1 cellular context compared by ENCODE assay signal in the genomic region with DNA sequence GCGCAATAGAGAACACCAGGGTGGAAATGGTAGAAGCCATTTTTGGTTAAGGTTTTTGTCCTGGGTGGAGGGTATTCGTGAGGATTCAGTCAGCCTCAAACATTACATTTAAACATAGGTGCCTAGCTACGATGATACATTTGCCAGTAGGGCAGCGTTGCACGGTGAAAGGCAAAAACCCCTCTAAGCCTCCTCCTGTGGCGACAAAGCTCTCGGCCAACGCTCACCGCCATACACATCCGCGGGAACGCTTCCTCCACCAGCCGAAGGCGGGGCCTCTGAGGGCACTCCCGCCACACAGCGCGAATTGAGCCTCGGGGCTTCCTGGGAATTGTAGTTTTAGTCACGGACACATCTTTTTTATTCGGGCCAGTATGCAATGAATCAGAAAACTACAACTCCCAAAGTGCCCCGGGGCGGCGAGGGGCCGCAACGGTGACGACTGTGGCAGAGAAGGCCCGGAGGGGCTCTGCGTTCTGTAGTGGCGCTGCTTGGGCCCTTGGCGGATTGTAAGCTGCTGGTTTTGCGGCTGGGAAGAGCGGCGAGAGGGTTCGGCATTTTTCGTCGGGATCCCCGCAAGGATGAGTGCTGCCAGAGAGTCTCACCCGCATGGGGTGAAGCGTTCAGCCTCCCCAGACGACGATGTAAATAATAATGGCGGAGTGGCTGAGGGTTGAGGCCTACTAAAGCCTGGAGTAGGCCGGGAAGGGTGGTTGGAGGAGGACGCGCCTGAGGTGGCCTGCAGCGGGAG.
A peak's percentile ranks its signal among the peaks of the same experiment; 100 is the strongest.
TF ChIP-seq lines count a peak whose summit lies in the region.

A gene (plus strand): TSS at position 450 of the 751 bp plus-strand sequence. CDS start 132 bp downstream, at position 582.

TF ChIP-seq in HepG2, 621 proteins besides CTCF, POLR2A, EP300 and RAD21 (continued from another document and continues in another):
- TF ChIP-seq, protein P1, sequence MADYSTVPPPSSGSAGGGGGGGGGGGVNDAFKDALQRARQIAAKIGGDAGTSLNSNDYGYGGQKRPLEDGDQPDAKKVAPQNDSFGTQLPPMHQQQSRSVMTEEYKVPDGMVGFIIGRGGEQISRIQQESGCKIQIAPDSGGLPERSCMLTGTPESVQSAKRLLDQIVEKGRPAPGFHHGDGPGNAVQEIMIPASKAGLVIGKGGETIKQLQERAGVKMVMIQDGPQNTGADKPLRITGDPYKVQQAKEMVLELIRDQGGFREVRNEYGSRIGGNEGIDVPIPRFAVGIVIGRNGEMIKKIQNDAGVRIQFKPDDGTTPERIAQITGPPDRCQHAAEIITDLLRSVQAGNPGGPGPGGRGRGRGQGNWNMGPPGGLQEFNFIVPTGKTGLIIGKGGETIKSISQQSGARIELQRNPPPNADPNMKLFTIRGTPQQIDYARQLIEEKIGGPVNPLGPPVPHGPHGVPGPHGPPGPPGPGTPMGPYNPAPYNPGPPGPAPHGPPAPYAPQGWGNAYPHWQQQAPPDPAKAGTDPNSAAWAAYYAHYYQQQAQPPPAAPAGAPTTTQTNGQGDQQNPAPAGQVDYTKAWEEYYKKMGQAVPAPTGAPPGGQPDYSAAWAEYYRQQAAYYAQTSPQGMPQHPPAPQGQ (CRISPR knock-in tag; IDR thresholded peaks at IDR 0.05; ENCODE audit: borderline replicate concordance), result no peak
- TF ChIP-seq ZNF879 (CRISPR knock-in tag; IDR thresholded peaks at IDR 0.05) (peak; percentile 80; the same call in 1 of the 2 replicates), REPIN1 (CRISPR knock-in tag; IDR thresholded peaks at IDR 0.05; ENCODE audit: borderline replicate concordance, low read depth) (no peak), ZNF253 (CRISPR knock-in tag; IDR thresholded peaks at IDR 0.05; ENCODE audit: borderline replicate concordance) (peak; percentile 80; the same call in 1 of the 2 replicates), ZNF768 (CRISPR knock-in tag; IDR thresholded peaks at IDR 0.05) (peak; percentile 51; the same call in 1 of the 2 replicates), MIXL1 (CRISPR knock-in tag; IDR thresholded peaks at IDR 0.05) (peak; percentile 10; the same call in 1 of the 2 replicates), NCOA2 (CRISPR knock-in tag; IDR thresholded peaks at IDR 0.05) (peak; percentile 7), RBM39 (IDR thresholded peaks at IDR 0.05; ENCODE audit: low read depth, low read length, poor library complexity, severe bottlenecking) (peak; percentile 88), GZF1 (CRISPR knock-in tag; IDR thresholded peaks at IDR 0.05) (no peak; the same call in 1 of the 2 replicates), CHD2 (IDR thresholded peaks at IDR 0.05; ENCODE audit: low read depth, low read length) (peak; percentile 77; the same call in 1 of the 2 replicates), KLF16 (CRISPR knock-in tag; IDR thresholded peaks at IDR 0.05) (peak in 1 of 2 experiments; percentile 65; a peak in 1 of 4 replicates), REL (CRISPR knock-in tag; conservative IDR thresholded peaks at IDR 0.05) (no peak), SIX1 (CRISPR knock-in tag; IDR thresholded peaks at IDR 0.05; ENCODE audit: borderline replicate concordance) (0 out of 2 replicates have a peak, but pooled peaks have one; percentile 24), SP1 (IDR thresholded peaks at IDR 0.05) (no peak), SP1 (CRISPR knock-in tag; IDR thresholded peaks at IDR 0.05) (no peak; the same call in 1 of the 2 replicates), ZNF75D (CRISPR knock-in tag; IDR thresholded peaks at IDR 0.05; ENCODE audit: borderline replicate concordance) (no peak), MIER3 (CRISPR knock-in tag; IDR thresholded peaks at IDR 0.05; ENCODE audit: borderline replicate concordance) (peak; percentile 65; the same call in 1 of the 2 replicates), POLR2AphosphoS2 (IDR thresholded peaks at IDR 0.05; ENCODE audit: low read depth, low read length) (peak; percentile 80; the same call in 1 of the 2 replicates), XRCC5 (optimal IDR thresholded peaks at IDR 0.05; ENCODE audit: low read length) (peak; percentile 36), RFXANK (CRISPR knock-in tag; IDR thresholded peaks at IDR 0.05) (no peak), PTBP1 (IDR thresholded peaks at IDR 0.05; ENCODE audit: low read depth, low read length, poor library complexity, severe bottlenecking) (no peak), KDM6A (CRISPR knock-in tag; IDR thresholded peaks at IDR 0.05; ENCODE audit: low read depth) (no peak), ETV5 (CRISPR knock-in tag; IDR thresholded peaks at IDR 0.05; ENCODE audit: borderline replicate concordance) (peak; percentile 23; the same call in 1 of the 2 replicates), ZNF496 (CRISPR knock-in tag; IDR thresholded peaks at IDR 0.05; ENCODE audit: insufficient replicate concordance) (no peak), BORCS8-MEF2B (CRISPR knock-in tag; IDR thresholded peaks at IDR 0.05) (peak; percentile 90), ZSCAN29 (CRISPR knock-in tag; conservative IDR thresholded peaks at IDR 0.05) (no peak; the same call in 1 of the 2 replicates), FOXO1 (CRISPR knock-in tag; IDR thresholded peaks at IDR 0.05) (peak; percentile 47; the same call in 1 of the 2 replicates), ZNF563 (CRISPR knock-in tag; IDR thresholded peaks at IDR 0.05) (0 out of 2 replicates have a peak, but pooled peaks have one; percentile 9), ATRX (CRISPR knock-in tag; IDR thresholded peaks at IDR 0.05; ENCODE audit: borderline replicate concordance) (no peak), CENPX (CRISPR knock-in tag; IDR thresholded peaks at IDR 0.05) (no peak)
- TF ChIP-seq, protein P2, sequence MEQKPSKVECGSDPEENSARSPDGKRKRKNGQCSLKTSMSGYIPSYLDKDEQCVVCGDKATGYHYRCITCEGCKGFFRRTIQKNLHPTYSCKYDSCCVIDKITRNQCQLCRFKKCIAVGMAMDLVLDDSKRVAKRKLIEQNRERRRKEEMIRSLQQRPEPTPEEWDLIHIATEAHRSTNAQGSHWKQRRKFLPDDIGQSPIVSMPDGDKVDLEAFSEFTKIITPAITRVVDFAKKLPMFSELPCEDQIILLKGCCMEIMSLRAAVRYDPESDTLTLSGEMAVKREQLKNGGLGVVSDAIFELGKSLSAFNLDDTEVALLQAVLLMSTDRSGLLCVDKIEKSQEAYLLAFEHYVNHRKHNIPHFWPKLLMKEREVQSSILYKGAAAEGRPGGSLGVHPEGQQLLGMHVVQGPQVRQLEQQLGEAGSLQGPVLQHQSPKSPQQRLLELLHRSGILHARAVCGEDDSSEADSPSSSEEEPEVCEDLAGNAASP (CRISPR knock-in tag; IDR thresholded peaks at IDR 0.05; ENCODE audit: borderline replicate concordance), result no peak
- TF ChIP-seq, protein P3, sequence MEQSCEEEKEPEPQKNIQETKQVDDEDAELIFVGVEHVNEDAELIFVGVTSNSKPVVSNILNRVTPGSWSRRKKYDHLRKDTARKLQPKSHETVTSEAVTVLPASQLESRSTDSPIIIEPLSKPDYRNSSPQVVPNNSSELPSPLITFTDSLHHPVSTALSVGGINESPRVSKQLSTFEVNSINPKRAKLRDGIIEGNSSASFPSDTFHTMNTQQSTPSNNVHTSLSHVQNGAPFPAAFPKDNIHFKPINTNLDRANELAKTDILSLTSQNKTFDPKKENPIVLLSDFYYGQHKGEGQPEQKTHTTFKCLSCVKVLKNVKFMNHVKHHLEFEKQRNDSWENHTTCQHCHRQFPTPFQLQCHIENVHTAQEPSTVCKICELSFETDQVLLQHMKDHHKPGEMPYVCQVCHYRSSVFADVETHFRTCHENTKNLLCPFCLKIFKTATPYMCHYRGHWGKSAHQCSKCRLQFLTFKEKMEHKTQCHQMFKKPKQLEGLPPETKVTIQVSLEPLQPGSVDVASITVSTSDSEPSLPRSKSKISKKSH (CRISPR knock-in tag; IDR thresholded peaks at IDR 0.05; ENCODE audit: borderline replicate concordance), result peak; percentile 90
- TF ChIP-seq, protein P4, sequence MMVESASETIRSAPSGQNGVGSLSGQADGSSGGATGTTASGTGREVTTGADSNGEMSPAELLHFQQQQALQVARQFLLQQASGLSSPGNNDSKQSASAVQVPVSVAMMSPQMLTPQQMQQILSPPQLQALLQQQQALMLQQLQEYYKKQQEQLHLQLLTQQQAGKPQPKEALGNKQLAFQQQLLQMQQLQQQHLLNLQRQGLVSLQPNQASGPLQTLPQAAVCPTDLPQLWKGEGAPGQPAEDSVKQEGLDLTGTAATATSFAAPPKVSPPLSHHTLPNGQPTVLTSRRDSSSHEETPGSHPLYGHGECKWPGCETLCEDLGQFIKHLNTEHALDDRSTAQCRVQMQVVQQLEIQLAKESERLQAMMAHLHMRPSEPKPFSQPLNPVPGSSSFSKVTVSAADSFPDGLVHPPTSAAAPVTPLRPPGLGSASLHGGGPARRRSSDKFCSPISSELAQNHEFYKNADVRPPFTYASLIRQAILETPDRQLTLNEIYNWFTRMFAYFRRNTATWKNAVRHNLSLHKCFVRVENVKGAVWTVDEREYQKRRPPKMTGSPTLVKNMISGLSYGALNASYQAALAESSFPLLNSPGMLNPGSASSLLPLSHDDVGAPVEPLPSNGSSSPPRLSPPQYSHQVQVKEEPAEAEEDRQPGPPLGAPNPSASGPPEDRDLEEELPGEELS (CRISPR knock-in tag; IDR thresholded peaks at IDR 0.05), result no peak; the same call in 1 of the 2 replicates
- TF ChIP-seq, protein P5, sequence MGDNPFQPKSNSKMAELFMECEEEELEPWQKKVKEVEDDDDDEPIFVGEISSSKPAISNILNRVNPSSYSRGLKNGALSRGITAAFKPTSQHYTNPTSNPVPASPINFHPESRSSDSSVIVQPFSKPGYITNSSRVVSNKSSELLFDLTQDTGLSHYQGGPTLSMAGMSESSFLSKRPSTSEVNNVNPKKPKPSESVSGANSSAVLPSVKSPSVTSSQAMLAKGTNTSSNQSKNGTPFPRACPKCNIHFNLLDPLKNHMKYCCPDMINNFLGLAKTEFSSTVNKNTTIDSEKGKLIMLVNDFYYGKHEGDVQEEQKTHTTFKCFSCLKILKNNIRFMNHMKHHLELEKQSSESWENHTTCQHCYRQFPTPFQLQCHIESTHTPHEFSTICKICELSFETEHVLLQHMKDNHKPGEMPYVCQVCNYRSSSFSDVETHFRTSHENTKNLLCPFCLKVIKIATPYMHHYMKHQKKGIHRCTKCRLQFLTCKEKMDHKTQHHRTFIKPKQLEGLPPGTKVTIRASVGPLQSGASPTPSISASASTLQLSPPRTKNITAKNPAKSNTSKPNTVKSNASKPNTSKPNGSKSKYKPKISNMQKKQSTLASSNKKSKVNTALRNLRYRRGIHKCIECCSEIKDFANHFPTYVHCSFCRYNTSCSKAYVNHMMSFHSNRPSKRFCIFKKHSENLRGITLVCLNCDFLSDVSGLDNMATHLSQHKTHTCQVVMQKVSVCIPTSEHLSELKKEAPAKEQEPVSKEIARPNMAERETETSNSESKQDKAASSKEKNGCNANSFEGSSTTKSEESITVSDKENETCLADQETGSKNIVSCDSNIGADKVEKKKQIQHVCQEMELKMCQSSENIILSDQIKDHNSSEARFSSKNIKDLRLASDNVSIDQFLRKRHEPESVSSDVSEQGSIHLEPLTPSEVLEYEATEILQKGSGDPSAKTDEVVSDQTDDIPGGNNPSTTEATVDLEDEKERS (CRISPR knock-in tag; IDR thresholded peaks at IDR 0.05), result peak; percentile 69; the same call in 1 of the 2 replicates
- TF ChIP-seq, protein P6, sequence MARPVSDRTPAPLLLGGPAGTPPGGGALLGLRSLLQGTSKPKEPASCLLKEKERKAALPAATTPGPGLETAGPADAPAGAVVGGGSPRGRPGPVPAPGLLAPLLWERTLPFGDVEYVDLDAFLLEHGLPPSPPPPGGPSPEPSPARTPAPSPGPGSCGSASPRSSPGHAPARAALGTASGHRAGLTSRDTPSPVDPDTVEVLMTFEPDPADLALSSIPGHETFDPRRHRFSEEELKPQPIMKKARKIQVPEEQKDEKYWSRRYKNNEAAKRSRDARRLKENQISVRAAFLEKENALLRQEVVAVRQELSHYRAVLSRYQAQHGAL (CRISPR knock-in tag; IDR thresholded peaks at IDR 0.05; ENCODE audit: not compliant biosample characterization), result peak; percentile 48
- TF ChIP-seq, protein P7, sequence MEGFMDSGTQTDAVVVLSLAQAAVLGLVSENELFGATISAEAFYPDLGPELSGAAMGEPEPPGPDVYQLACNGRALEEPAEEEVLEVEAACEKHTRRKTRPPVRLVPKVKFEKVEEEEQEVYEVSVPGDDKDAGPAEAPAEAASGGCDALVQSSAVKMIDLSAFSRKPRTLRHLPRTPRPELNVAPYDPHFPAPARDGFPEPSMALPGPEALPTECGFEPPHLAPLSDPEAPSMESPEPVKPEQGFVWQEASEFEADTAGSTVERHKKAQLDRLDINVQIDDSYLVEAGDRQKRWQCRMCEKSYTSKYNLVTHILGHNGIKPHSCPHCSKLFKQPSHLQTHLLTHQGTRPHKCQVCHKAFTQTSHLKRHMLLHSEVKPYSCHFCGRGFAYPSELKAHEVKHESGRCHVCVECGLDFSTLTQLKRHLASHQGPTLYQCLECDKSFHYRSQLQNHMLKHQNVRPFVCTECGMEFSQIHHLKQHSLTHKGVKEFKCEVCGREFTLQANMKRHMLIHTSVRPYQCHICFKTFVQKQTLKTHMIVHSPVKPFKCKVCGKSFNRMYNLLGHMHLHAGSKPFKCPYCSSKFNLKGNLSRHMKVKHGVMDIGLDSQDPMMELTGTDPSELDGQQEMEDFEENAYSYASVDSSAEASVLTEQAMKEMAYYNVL (CRISPR knock-in tag; IDR thresholded peaks at IDR 0.05; ENCODE audit: borderline replicate concordance), result peak; percentile 61; the same call in 1 of the 2 replicates
- TF ChIP-seq, protein P8, sequence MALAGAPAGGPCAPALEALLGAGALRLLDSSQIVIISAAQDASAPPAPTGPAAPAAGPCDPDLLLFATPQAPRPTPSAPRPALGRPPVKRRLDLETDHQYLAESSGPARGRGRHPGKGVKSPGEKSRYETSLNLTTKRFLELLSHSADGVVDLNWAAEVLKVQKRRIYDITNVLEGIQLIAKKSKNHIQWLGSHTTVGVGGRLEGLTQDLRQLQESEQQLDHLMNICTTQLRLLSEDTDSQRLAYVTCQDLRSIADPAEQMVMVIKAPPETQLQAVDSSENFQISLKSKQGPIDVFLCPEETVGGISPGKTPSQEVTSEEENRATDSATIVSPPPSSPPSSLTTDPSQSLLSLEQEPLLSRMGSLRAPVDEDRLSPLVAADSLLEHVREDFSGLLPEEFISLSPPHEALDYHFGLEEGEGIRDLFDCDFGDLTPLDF (CRISPR knock-in tag; IDR thresholded peaks at IDR 0.05), result peak; percentile 91
- TF ChIP-seq, protein P9, sequence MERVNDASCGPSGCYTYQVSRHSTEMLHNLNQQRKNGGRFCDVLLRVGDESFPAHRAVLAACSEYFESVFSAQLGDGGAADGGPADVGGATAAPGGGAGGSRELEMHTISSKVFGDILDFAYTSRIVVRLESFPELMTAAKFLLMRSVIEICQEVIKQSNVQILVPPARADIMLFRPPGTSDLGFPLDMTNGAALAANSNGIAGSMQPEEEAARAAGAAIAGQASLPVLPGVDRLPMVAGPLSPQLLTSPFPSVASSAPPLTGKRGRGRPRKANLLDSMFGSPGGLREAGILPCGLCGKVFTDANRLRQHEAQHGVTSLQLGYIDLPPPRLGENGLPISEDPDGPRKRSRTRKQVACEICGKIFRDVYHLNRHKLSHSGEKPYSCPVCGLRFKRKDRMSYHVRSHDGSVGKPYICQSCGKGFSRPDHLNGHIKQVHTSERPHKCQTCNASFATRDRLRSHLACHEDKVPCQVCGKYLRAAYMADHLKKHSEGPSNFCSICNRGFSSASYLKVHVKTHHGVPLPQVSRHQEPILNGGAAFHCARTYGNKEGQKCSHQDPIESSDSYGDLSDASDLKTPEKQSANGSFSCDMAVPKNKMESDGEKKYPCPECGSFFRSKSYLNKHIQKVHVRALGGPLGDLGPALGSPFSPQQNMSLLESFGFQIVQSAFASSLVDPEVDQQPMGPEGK (CRISPR knock-in tag; IDR thresholded peaks at IDR 0.05), result 0 out of 2 replicates have a peak, but pooled peaks have one; percentile 44
- TF ChIP-seq, protein P10, sequence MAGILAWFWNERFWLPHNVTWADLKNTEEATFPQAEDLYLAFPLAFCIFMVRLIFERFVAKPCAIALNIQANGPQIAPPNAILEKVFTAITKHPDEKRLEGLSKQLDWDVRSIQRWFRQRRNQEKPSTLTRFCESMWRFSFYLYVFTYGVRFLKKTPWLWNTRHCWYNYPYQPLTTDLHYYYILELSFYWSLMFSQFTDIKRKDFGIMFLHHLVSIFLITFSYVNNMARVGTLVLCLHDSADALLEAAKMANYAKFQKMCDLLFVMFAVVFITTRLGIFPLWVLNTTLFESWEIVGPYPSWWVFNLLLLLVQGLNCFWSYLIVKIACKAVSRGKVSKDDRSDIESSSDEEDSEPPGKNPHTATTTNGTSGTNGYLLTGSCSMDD (CRISPR knock-in tag; IDR thresholded peaks at IDR 0.05), result no peak
